Comparison of ENCODE assay signal across 8 cellular contexts in genomic region chr6:37691904-37692806, GRCh38. TPM values are rescaled to one million over a fixed set of nuclear protein-coding genes. Genes with fewer than 3 reads are reported as not detected.
DNase-seq lines count a peak whose midpoint lies in the region; ATAC-seq and TF ChIP-seq lines count a peak whose summit lies in the region.

No MANE protein-coding gene starts in this region.

- no peak overlapping the region for H3K4me3 ChIP-seq in endodermal cell (ENCODE audit: low read length)

- H3K36me3 ChIP-seq in endodermal cell (ENCODE audit: control insufficient read depth, insufficient read depth, low read length), result no peaks in the 10 kb centered on the region

- ATAC-seq in HG02981 (IDR thresholded peaks at IDR 0.05; ENCODE audit: unreplicated experiment) (peak; percentile 59), HG03280 (IDR thresholded peaks at IDR 0.05; ENCODE audit: unreplicated experiment) (no peak)

- H3K36me3 Mint-ChIP-seq in endodermal cell (ENCODE audit: low read depth), result no peaks in the 10 kb centered on the region

- H3K27me3 Mint-ChIP-seq in endodermal cell (ENCODE audit: insufficient read depth), result peaks cover 83% of the 10 kb centered on the region

- H3K4me1 ChIP-seq in endodermal cell (ENCODE audit: control insufficient read depth, insufficient read depth, low read length), result no peaks in the 10 kb centered on the region

- DNase-seq in Daoy (ENCODE audit: low read depth) (peak; percentile 88), NCI-H774 (lab: John Stamatoyannopoulos, UW) (peak; percentile 59), endodermal cell (peak; percentile 98), middle frontal gyrus (ENCODE audit: extremely low spot score, low spot score) (peak; percentile 58)
- peak; percentile 54 to 64 for DNase-seq in activated CD8-positive, alpha-beta memory T cell treated with anti-CD3 and anti-CD28 coated beads for 4 hours (ENCODE audit: low read depth in 2 of 2)
- peak; percentile 59 to 71 for DNase-seq in stimulated activated CD8-positive, alpha-beta memory T cell treated with anti-CD3 and anti-CD28 coated beads, Interleukin-4, amount 100 ng/mL, for 4 hours (ENCODE audit: low read depth in 2 of 2, low spot score in 1 of 2)

- H3K27me3 ChIP-seq in endodermal cell (ENCODE audit: control insufficient read depth, insufficient read depth, low read length, poor library complexity, severe bottlenecking), result peaks cover 54% of the 10 kb centered on the region

- WGBS in endodermal cell (ENCODE audit: insufficient coverage in 1 of 2, insufficient read length in 1 of 2), 2 experiments, result 36 to 38% methylated on average over 13 to 17 of the region's 18 CpGs

- TF ChIP-seq CTCF in endodermal cell (conservative IDR thresholded peaks at IDR 0.05), result peak; percentile 99

- H3K27ac ChIP-seq in endodermal cell (ENCODE audit: low read depth, low read length), result no peak overlapping the region

- no peak overlapping the region for H3K27ac Mint-ChIP-seq in endodermal cell

- no peaks in the 10 kb centered on the region for H3K9me3 ChIP-seq in endodermal cell (ENCODE audit: control insufficient read depth, low read length)

- H3K9ac ChIP-seq in endodermal cell (ENCODE audit: extremely low read depth, low read length, poor library complexity, severe bottlenecking), result no peak overlapping the region

- no peak overlapping the region for H3K4me3 Mint-ChIP-seq in endodermal cell

- H3K9me3 Mint-ChIP-seq in endodermal cell, result no peaks in the 10 kb centered on the region

- H3K4me1 Mint-ChIP-seq in endodermal cell, result peaks cover 4% of the 10 kb centered on the region

RNA-seq across cellular contexts. Expression of gene MDGA1, which starts 5.5 kb away (rescaled TPM):
- 10.6 and 13.0 TPM in 2 replicates for total RNA-seq in Daoy (2014; rRNA removed; shearing (Covaris generic))
- under 1 TPM; 0.27 to 0.40 TPM for total RNA-seq in endodermal cell
- 10.2 TPM for polyA plus RNA-seq in endodermal cell (2013, experiment 1 of 2)
- 10.1 TPM for polyA plus RNA-seq in endodermal cell (2013, experiment 2 of 2)
